27 cellular contexts compared by ENCODE assay signal in the genomic region with DNA sequence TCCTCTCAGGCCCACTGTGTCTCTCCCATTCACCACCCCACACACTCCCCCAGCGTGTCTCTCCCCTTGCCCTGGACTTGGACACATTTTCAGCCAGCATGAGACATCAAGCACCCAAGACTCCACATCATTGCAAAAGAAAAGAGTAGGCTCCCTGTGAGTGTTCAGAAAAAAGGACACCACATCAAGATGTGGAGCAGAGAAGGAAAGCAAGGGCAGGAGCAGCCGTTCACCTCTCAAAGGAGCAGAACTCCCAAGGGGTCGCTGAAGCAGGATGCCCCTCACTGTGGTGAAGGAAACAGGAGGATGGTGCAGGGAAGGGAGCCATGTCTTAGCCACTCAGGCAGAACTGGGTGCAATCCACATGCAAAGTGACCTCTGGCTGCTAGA.
DNase-seq lines count a peak whose midpoint lies in the region; ATAC-seq and TF ChIP-seq lines count a peak whose summit lies in the region.
"Had no signal": no experiment of that assay in that cellular context is flagged by ENCODE, and none has a peak within 500 bp of the region (broad histone marks: within the 10 kb centered on the region; RNA-seq: fewer than 3 reads in every experiment).

No MANE protein-coding gene starts in this region.

- ATAC-seq in GM21529 (IDR thresholded peaks at IDR 0.05; ENCODE audit: unreplicated experiment) (no peak), GM18870 (IDR thresholded peaks at IDR 0.05; ENCODE audit: unreplicated experiment) (no peak)
- ATAC-seq: GM12878, GM23338, K562 had no signal

- H3K4me3 Mint-ChIP-seq in neural crest cell: no peak overlapping the region
- H3K4me3 Mint-ChIP-seq: CD4-positive, alpha-beta memory T cell; GM23338; H9 had no signal

- H3K27me3 Mint-ChIP-seq in neural crest cell (ENCODE audit: low read depth): no peaks in the 10 kb centered on the region

- H3K4me1 Mint-ChIP-seq in neural crest cell: no peaks in the 10 kb centered on the region
- H3K4me1 Mint-ChIP-seq: CD4-positive, alpha-beta memory T cell had no signal

- peak; percentile 33 for DNase-seq in activated CD8-positive, alpha-beta memory T cell treated with anti-CD3 and anti-CD28 coated beads for 24 hours
- DNase-seq in activated CD8-positive, alpha-beta memory T cell treated with anti-CD3 and anti-CD28 coated beads, Interleukin-2, amount 50 U/mL, for 48 hours: no peak
- peak; percentile 6 for DNase-seq in GM13976 (ENCODE audit: low spot score)
- no peak for DNase-seq in neural crest cell (ENCODE audit: low read depth, low spot score)
- DNase-seq in GM19238 (ENCODE audit: insufficient read length, low spot score): no peak
- DNase-seq: 8988T; C1 segment of cervical spinal cord; CD4-positive, alpha-beta memory T cell; COR-L47; DMS53; H9; Kasumi-1; MV-4-11; NCI-H1105; NCI-H1436 treated with DMSO at 0.1 percent for 48 hours; NCI-H187 treated with DMSO at 0.1 percent for 48 hours; NCI-H2107; NCI-H446; NCI-H524 treated with DMSO at 0.1 percent for 48 hours; NCI-H774; PC-9; Right ventricle myocardium superior had no signal

- in situ Hi-C loops in GM13976 (cut with MboI; ENCODE audit: low sequenced_read_pairs, unreplicated experiment): no loop called here

- H3K36me3 Mint-ChIP-seq in neural crest cell (ENCODE audit: low read depth): peaks cover 1% of the 10 kb centered on the region
- H3K36me3 Mint-ChIP-seq: CD4-positive, alpha-beta memory T cell had no signal

- H3K27ac Mint-ChIP-seq in neural crest cell (ENCODE audit: unreplicated experiment): peak overlapping the region; percentile 89
- H3K27ac Mint-ChIP-seq: CD4-positive, alpha-beta memory T cell; GM23338; H9 had no signal

- H3K9me3 Mint-ChIP-seq in neural crest cell: peaks cover 1% of the 10 kb centered on the region
- H3K9me3 Mint-ChIP-seq: CD4-positive, alpha-beta memory T cell; GM23338; H9 had no signal

- TF ChIP-seq CTCF in GM13976 (IDR thresholded peaks at IDR 0.05; ENCODE audit: borderline replicate concordance, control extremely low read depth, extremely low read depth, insufficient read depth, missing control alignments) (no peak), neural crest cell (conservative IDR thresholded peaks at IDR 0.05) (no peak)

Comparison
In these comparisons a context has a peak if more than half of its experiments do, and no peak if none do; other contexts are left out.
1. DNase-seq: peak in activated CD8-positive, alpha-beta memory T cell treated with anti-CD3 and anti-CD28 coated beads for 24 hours (single experiment) and GM13976 (single experiment); none in activated CD8-positive, alpha-beta memory T cell treated with anti-CD3 and anti-CD28 coated beads, Interleukin-2, amount 50 U/mL, for 48 hours (single experiment), neural crest cell (single experiment) and GM19238 (single experiment).